In the genomic region with DNA sequence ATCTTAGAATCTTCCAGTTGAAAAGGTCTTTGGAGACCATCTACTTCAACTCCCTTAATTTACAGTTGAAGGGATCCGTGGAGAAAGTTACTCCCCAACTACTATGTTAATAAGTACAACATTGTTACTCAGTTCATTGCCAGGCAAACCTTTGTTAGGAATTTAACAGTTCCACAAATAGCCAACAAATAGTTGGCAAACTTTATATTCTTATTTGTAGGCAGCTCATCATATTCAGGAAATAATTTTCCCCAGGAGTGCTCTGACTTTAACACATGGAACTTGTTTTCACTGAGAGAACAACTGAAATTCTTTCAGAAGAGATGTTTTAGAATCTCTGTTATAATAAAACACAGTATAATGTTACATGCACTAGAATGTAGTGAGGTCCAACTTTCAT, we compare ENCODE assay signal across 27 cellular contexts.
DNase-seq lines count a peak whose midpoint lies in the region; TF ChIP-seq lines count a peak whose summit lies in the region.
"Had no signal": no experiment of that assay in that cellular context is flagged by ENCODE, and none has a peak within 500 bp of the region (broad histone marks: within the 10 kb centered on the region; RNA-seq: fewer than 3 reads in every experiment).

No MANE protein-coding gene starts in this region.

- no peak overlapping the region for H3K4me2 ChIP-seq in mammary epithelial cell (ENCODE audit: insufficient read depth, low read depth, low read length)
- peak overlapping the region; percentile 9 for H3K4me2 ChIP-seq in fibroblast of lung (ENCODE audit: extremely low read depth, insufficient read depth, low read length)
- H3K4me2 ChIP-seq: KMS-11, SK-N-SH had no signal

- H3K36me3 Mint-ChIP-seq in MCF 10A (ENCODE audit: insufficient read depth, unreplicated experiment) = no peaks in the 10 kb centered on the region

- H3K27ac ChIP-seq in mammary epithelial cell (ENCODE audit: insufficient read depth, low read depth, low read length) = no peak overlapping the region
- H3K27ac ChIP-seq in fibroblast of lung (ENCODE audit: insufficient read depth, low read length) = no peak overlapping the region
- no peak overlapping the region for H3K27ac ChIP-seq in coronary artery
- H3K27ac ChIP-seq: 22Rv1, KMS-11 had no signal

- intact Hi-C loops in mammary epithelial cell (cut with micrococcal nuclease) = no loop called here
- intact Hi-C loops in MCF 10A (cut with micrococcal nuclease) = no loop called here

- CTCF ChIA-PET in mammary epithelial cell (lab: Charles Lee; ENCODE audit: low non-redundant PET) = interaction anchor here (0.6 kb wide), 1 partner anchor 1463 kb away, joined by 4 read pairs; no protein-coding TSS in a partner anchor
- CTCF ChIA-PET in MCF 10A (lab: Yijun Ruan, JAX) = no interaction called here

- no TSS peak for BruUV-seq in mammary epithelial cell (replicated peaks; lab: Mats Ljungman, UMichigan)
- no TSS peak for BruUV-seq in MCF 10A (replicated peaks; lab: Mats Ljungman, UMichigan)

- in situ Hi-C loops in mammary epithelial cell (cut with MboI; ENCODE audit: low sequenced_read_pairs in 2 of 2) = no loop called here

- H3K27ac Mint-ChIP-seq in MCF 10A (ENCODE audit: low read depth, unreplicated experiment) = no peak overlapping the region

- no peaks in the 10 kb centered on the region for H3K79me2 ChIP-seq in mammary epithelial cell (ENCODE audit: insufficient read depth, low read length)
- no peaks in the 10 kb centered on the region for H3K79me2 ChIP-seq in fibroblast of lung (ENCODE audit: control insufficient read depth, insufficient read depth, low read length)

- H3K9me3 Mint-ChIP-seq in MCF 10A (ENCODE audit: unreplicated experiment) = no peaks in the 10 kb centered on the region

- H3K4me1 ChIP-seq in mammary epithelial cell (ENCODE audit: insufficient read depth, low read length) = no peaks in the 10 kb centered on the region
- no peaks in the 10 kb centered on the region for H3K4me1 ChIP-seq in fibroblast of lung (ENCODE audit: control insufficient read depth, extremely low read depth, insufficient read depth, low read length)

- H2AFZ ChIP-seq in mammary epithelial cell (ENCODE audit: low read depth, low read length) = peak overlapping the region; percentile 42
- peak overlapping the region; percentile 11 for H2AFZ ChIP-seq in fibroblast of lung (ENCODE audit: low read length)

- WGBS in mammary epithelial cell (ENCODE audit: low coverage, missing lambda C conversion rate) = 6% methylated on average over 1 of the region's 1 CpG

- H3K4me3 Mint-ChIP-seq in MCF 10A (ENCODE audit: unreplicated experiment) = no peak overlapping the region

- no peaks in the 10 kb centered on the region for H3K27me3 Mint-ChIP-seq in MCF 10A (ENCODE audit: insufficient read depth, unreplicated experiment)

- dilution Hi-C loops in mammary epithelial cell (cut with HindIII; ENCODE audit: low sequenced_read_pairs) = loop anchor here (5.0 kb wide), 1 partner anchor 104 kb away; no protein-coding TSS in a partner anchor

- no peak overlapping the region for H3K4me3 ChIP-seq in mammary epithelial cell (replicated peaks in 1 of 3; ENCODE audit: insufficient read depth in 1 of 3, low read depth in 2 of 3, low read length in 3 of 3)
- H3K4me3 ChIP-seq in fibroblast of lung (replicated peaks in 1 of 4; ENCODE audit: control extremely low read depth in 1 of 4, insufficient read depth in 1 of 4, low read depth in 3 of 4, low read length in 4 of 4) = no peak overlapping the region
- no peak overlapping the region for H3K4me3 ChIP-seq in coronary artery

- H3K27me3 ChIP-seq in mammary epithelial cell (ENCODE audit: insufficient read depth, low read length) (no peaks in the 10 kb centered on the region), fibroblast of lung (ENCODE audit: control insufficient read depth, insufficient read depth, low read length) (no peaks in the 10 kb centered on the region)
- H3K27me3 ChIP-seq: BE2C had no signal

- no peaks in the 10 kb centered on the region for H3K4me1 Mint-ChIP-seq in MCF 10A (ENCODE audit: insufficient read depth, unreplicated experiment)

- no peaks in the 10 kb centered on the region for H3K36me3 ChIP-seq in mammary epithelial cell (ENCODE audit: insufficient read depth, low read length)
- no peaks in the 10 kb centered on the region for H3K36me3 ChIP-seq in fibroblast of lung (ENCODE audit: control insufficient read depth, insufficient read depth, low read length)
- H3K36me3 ChIP-seq: BE2C had no signal

- no peak for DNase-seq in mammary epithelial cell
- no peak for DNase-seq in MCF 10A (ENCODE audit: unreplicated experiment)
- no peak for DNase-seq in fibroblast of lung (ENCODE audit: low read depth in 2 of 2)
- peak; percentile 10 for DNase-seq in myocyte (ENCODE audit: low read depth)
- no peak for DNase-seq in inferior parietal cortex (ENCODE audit: extremely low spot score)
- DNase-seq in coronary artery (ENCODE audit: low spot score) = no peak
- no peak for DNase-seq in stimulated activated CD4-positive, alpha-beta T cell treated with anti-CD3 and anti-CD28 coated beads, Interleukin-1b, Interleukin-23, amount 100 ng/mL, for 48 hours
- no peak for DNase-seq in activated gamma-delta T cell (lab: John Stamatoyannopoulos, UW)
- DNase-seq: ACHN; BE2C; COR-L47; DMS79; GOT3; HCEC 1CT; IMR-90; NCI-H1105; NCI-H146; NCI-H2081; NCI-H2171; NCI-H345; NCI-H524; NCI-H774; NK-92 treated with Interleukin-12 subunit alpha and Interleukin-12 subunit beta, amount 100 ng/mL, for 24 hours; SIG-M5; SK-N-SH had no signal

- no peak for TF ChIP-seq CTCF in mammary epithelial cell (conservative IDR thresholded peaks at IDR 0.05 in 1 of 2, IDR thresholded peaks at IDR 0.05 in 1 of 2; ENCODE audit: extremely low read depth in 1 of 2, insufficient read depth in 1 of 2, low read depth in 1 of 2, low read length in 2 of 2)
- TF ChIP-seq CTCF in MCF 10A (IDR thresholded peaks at IDR 0.05; ENCODE audit: unreplicated experiment) = no peak
- TF ChIP-seq CTCF in fibroblast of lung (conservative IDR thresholded peaks at IDR 0.05 in 1 of 2, IDR thresholded peaks at IDR 0.05 in 1 of 2; ENCODE audit: low read depth in 1 of 2, low read length in 2 of 2) = no peak
- TF ChIP-seq CTCF in coronary artery (IDR thresholded peaks at IDR 0.05) = no peak

- POLR2A ChIA-PET in MCF 10A (lab: Yijun Ruan, JAX) = no interaction called here

- H3K9me3 ChIP-seq in mammary epithelial cell (replicated peaks; ENCODE audit: insufficient read depth, low read length) (no peaks in the 10 kb centered on the region), fibroblast of lung (ENCODE audit: control insufficient read depth, insufficient read depth, low read depth, low read length) (no peaks in the 10 kb centered on the region)
- H3K9me3 ChIP-seq: BE2C, SK-N-SH had no signal

- H3K9ac ChIP-seq in mammary epithelial cell (ENCODE audit: insufficient read depth, low read length) (no peak overlapping the region), fibroblast of lung (ENCODE audit: insufficient read depth, low read length) (no peak overlapping the region)
- H3K9ac ChIP-seq: KMS-11, SK-N-SH had no signal

- H4K20me1 ChIP-seq in mammary epithelial cell (ENCODE audit: insufficient read depth, low read length) (no peaks in the 10 kb centered on the region), fibroblast of lung (ENCODE audit: control insufficient read depth, extremely low read depth, insufficient read depth, low read length) (no peaks in the 10 kb centered on the region)
